14 cellular contexts compared by ENCODE assay signal in genomic region chr11:85948884-85949283, GRCh38.
DNase-seq lines count a peak whose midpoint lies in the region; ATAC-seq, FAIRE-seq and TF ChIP-seq lines count a peak whose summit lies in the region.
"Had no signal": no experiment of that assay in that cellular context is flagged by ENCODE, and none has a peak within 500 bp of the region (broad histone marks: within the 10 kb centered on the region; RNA-seq: fewer than 3 reads in every experiment).

No MANE protein-coding gene starts in this region.

- H3K9me3 Mint-ChIP-seq in activated CD4-positive, alpha-beta T cell treated with anti-CD3 and anti-CD28 coated beads, Interleukin-2, amount 10 ng/mL, durations not matched to agents 24 days and 14 days: peaks cover 30% of the 10 kb centered on the region
- peaks cover 19% of the 10 kb centered on the region for H3K9me3 Mint-ChIP-seq in activated naive CD8-positive, alpha-beta T cell (ENCODE audit: low read depth)
- H3K9me3 Mint-ChIP-seq in stimulated activated naive CD8-positive, alpha-beta T cell treated with anti-CD3 and anti-CD28 coated beads, Interleukin-15, Interleukin-2, amounts not matched to agents 100 ng/mL and 50 ng/mL, for 24 hours: peaks cover 31% of the 10 kb centered on the region

- no peak for DNase-seq in activated CD4-positive, alpha-beta T cell treated with anti-CD3 and anti-CD28 coated beads, Interleukin-2, amount 10 ng/mL, durations not matched to agents 24 days and 14 days
- no peak for DNase-seq in activated CD4-positive, alpha-beta T cell treated with anti-CD3 and anti-CD28 coated beads, Interleukin-2, amount 50 U/mL, for 4 hours
- no peak for DNase-seq in dorsolateral prefrontal cortex
- DNase-seq in substantia nigra (lab: John Stamatoyannopoulos, UW): no peak
- DNase-seq in RCC 7860 (ENCODE audit: low spot score): no peak
- DNase-seq: 8988T, left colon, NCI-H345 had no signal

- peak; percentile 44 for ATAC-seq in HG02870 (IDR thresholded peaks at IDR 0.05; ENCODE audit: unreplicated experiment)
- ATAC-seq: left colon, Right ventricle myocardium inferior had no signal

- peak overlapping the region; percentile 94 for H3K27ac Mint-ChIP-seq in activated CD4-positive, alpha-beta T cell treated with anti-CD3 and anti-CD28 coated beads, Interleukin-2, amount 10 ng/mL, durations not matched to agents 24 days and 14 days
- peak overlapping the region; percentile 46 for H3K27ac Mint-ChIP-seq in activated naive CD8-positive, alpha-beta T cell
- H3K27ac Mint-ChIP-seq in stimulated activated naive CD8-positive, alpha-beta T cell treated with anti-CD3 and anti-CD28 coated beads, Interleukin-15, Interleukin-2, amounts not matched to agents 100 ng/mL and 50 ng/mL, for 24 hours: peak overlapping the region; percentile 93
- H3K27ac Mint-ChIP-seq: neural progenitor cell had no signal

- no peaks in the 10 kb centered on the region for H3K27me3 ChIP-seq in dorsolateral prefrontal cortex
- H3K27me3 ChIP-seq: neural progenitor cell had no signal

- H3K4me3 ChIP-seq in dorsolateral prefrontal cortex: no peak overlapping the region
- H3K4me3 ChIP-seq: neural progenitor cell had no signal

- peaks cover 39% of the 10 kb centered on the region for H3K4me1 Mint-ChIP-seq in activated CD4-positive, alpha-beta T cell treated with anti-CD3 and anti-CD28 coated beads, Interleukin-2, amount 10 ng/mL, durations not matched to agents 24 days and 14 days
- H3K4me1 Mint-ChIP-seq in activated naive CD8-positive, alpha-beta T cell (ENCODE audit: low read depth): peaks cover 20% of the 10 kb centered on the region
- H3K4me1 Mint-ChIP-seq in stimulated activated naive CD8-positive, alpha-beta T cell treated with anti-CD3 and anti-CD28 coated beads, Interleukin-15, Interleukin-2, amounts not matched to agents 100 ng/mL and 50 ng/mL, for 24 hours (ENCODE audit: low read depth): peaks cover 49% of the 10 kb centered on the region
- H3K4me1 Mint-ChIP-seq: neural progenitor cell had no signal

- FAIRE-seq in RCC 7860 (lab: Jason Lieb, UNC): no peak
- FAIRE-seq: colon had no signal

- peak overlapping the region in 4 of 59 donors; percentile 88 to 92 (median 90) for H3K27ac ChIP-seq in dorsolateral prefrontal cortex
- no peak overlapping the region for H3K27ac ChIP-seq in substantia nigra (ENCODE audit: low read depth, low read length, poor library complexity, severe bottlenecking)
- H3K27ac ChIP-seq: neural progenitor cell had no signal

- peak overlapping the region; percentile 26 for H3K4me3 Mint-ChIP-seq in activated CD4-positive, alpha-beta T cell treated with anti-CD3 and anti-CD28 coated beads, Interleukin-2, amount 10 ng/mL, durations not matched to agents 24 days and 14 days
- peak overlapping the region; percentile 4 for H3K4me3 Mint-ChIP-seq in activated naive CD8-positive, alpha-beta T cell
- H3K4me3 Mint-ChIP-seq in stimulated activated naive CD8-positive, alpha-beta T cell treated with anti-CD3 and anti-CD28 coated beads, Interleukin-15, Interleukin-2, amounts not matched to agents 100 ng/mL and 50 ng/mL, for 24 hours: peak overlapping the region; percentile 58
- H3K4me3 Mint-ChIP-seq: neural progenitor cell had no signal

- H3K27me3 Mint-ChIP-seq in activated CD4-positive, alpha-beta T cell treated with anti-CD3 and anti-CD28 coated beads, Interleukin-2, amount 10 ng/mL, durations not matched to agents 24 days and 14 days: no peaks in the 10 kb centered on the region
- no peaks in the 10 kb centered on the region for H3K27me3 Mint-ChIP-seq in activated naive CD8-positive, alpha-beta T cell
- no peaks in the 10 kb centered on the region for H3K27me3 Mint-ChIP-seq in stimulated activated naive CD8-positive, alpha-beta T cell treated with anti-CD3 and anti-CD28 coated beads, Interleukin-15, Interleukin-2, amounts not matched to agents 100 ng/mL and 50 ng/mL, for 24 hours

- peaks cover 39% of the 10 kb centered on the region for H3K36me3 Mint-ChIP-seq in activated CD4-positive, alpha-beta T cell treated with anti-CD3 and anti-CD28 coated beads, Interleukin-2, amount 10 ng/mL, durations not matched to agents 24 days and 14 days (ENCODE audit: low read depth)
- H3K36me3 Mint-ChIP-seq in activated naive CD8-positive, alpha-beta T cell: peaks cover 15% of the 10 kb centered on the region
- H3K36me3 Mint-ChIP-seq in stimulated activated naive CD8-positive, alpha-beta T cell treated with anti-CD3 and anti-CD28 coated beads, Interleukin-15, Interleukin-2, amounts not matched to agents 100 ng/mL and 50 ng/mL, for 24 hours (ENCODE audit: low read depth): peaks cover 25% of the 10 kb centered on the region

- intact Hi-C loops in activated CD4-positive, alpha-beta T cell treated with anti-CD3 and anti-CD28 coated beads, Interleukin-2, amount 10 ng/mL, durations not matched to agents 24 days and 14 days (cut with micrococcal nuclease): loop anchor here (1.0 to 10.0 kb wide), 15 partner anchors 73 to 1303 kb away; partner anchors contain the start of genes CCDC83 and PICALM
- intact Hi-C loops in dorsolateral prefrontal cortex (cut with DNase I): loop anchor here (5.0 to 10.0 kb wide), 4 partner anchors 94 to 254 kb away; partner anchors contain the start of genes CCDC83 (in 1 of the 2) and PICALM (in 1 of the 2)

- TF ChIP-seq CTCF in dorsolateral prefrontal cortex (IDR thresholded peaks at IDR 0.05 in 54 of 56, conservative IDR thresholded peaks at IDR 0.05 in 2 of 56; ENCODE audit: low read depth in 1 of 56, partially characterized antibody in 56 of 56): no peak

Comparison
In these comparisons a context has a peak if more than half of its experiments do, and no peak if none do; other contexts are left out.
1. H3K4me3 Mint-ChIP-seq: peak in every context shown above with its lines; median percentile 58 in stimulated activated naive CD8-positive, alpha-beta T cell treated with anti-CD3 and anti-CD28 coated beads, Interleukin-15, Interleukin-2, amounts not matched to agents 100 ng/mL and 50 ng/mL, for 24 hours; 26 in activated CD4-positive, alpha-beta T cell treated with anti-CD3 and anti-CD28 coated beads, Interleukin-2, amount 10 ng/mL, durations not matched to agents 24 days and 14 days; 4 in activated naive CD8-positive, alpha-beta T cell.